1 cellular context compared by ENCODE assay signal in genomic region chr11:69443138-69443967, GRCh38.
TF ChIP-seq lines count a peak whose summit lies in the region.

No MANE protein-coding gene starts in this region.

TF ChIP-seq in K562, 482 proteins besides CTCF, POLR2A, EP300 and RAD21 (continued from another document and continues in another):
- TF ChIP-seq, protein P1, sequence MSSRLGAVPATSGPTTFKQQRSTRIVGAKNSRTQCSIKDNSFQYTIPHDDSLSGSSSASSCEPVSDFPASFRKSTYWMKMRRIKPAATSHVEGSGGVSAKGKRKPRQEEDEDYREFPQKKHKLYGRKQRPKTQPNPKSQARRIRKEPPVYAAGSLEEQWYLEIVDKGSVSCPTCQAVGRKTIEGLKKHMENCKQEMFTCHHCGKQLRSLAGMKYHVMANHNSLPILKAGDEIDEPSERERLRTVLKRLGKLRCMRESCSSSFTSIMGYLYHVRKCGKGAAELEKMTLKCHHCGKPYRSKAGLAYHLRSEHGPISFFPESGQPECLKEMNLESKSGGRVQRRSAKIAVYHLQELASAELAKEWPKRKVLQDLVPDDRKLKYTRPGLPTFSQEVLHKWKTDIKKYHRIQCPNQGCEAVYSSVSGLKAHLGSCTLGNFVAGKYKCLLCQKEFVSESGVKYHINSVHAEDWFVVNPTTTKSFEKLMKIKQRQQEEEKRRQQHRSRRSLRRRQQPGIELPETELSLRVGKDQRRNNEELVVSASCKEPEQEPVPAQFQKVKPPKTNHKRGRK (tag; IDR thresholded peaks at IDR 0.05), result no peak
- TF ChIP-seq ZNF184 (CRISPR knock-in tag; IDR thresholded peaks at IDR 0.05) (no peak), POLR2AphosphoS5 (IDR thresholded peaks at IDR 0.05; ENCODE audit: control insufficient read depth, insufficient read depth, low read depth, low read length) (peak; percentile 77), NCOR1 (IDR thresholded peaks at IDR 0.05) (peak; percentile 27; the same call in 1 of the 2 replicates), BRCA1 (IDR thresholded peaks at IDR 0.05) (no peak), BRCA1 (CRISPR knock-in tag; IDR thresholded peaks at IDR 0.05) (no peak), CC2D1A (IDR thresholded peaks at IDR 0.05) (no peak; the same call in 1 of the 2 replicates), RBM22 (IDR thresholded peaks at IDR 0.05; ENCODE audit: low read depth, low read length, poor library complexity, severe bottlenecking) (no peak), U2AF2 (optimal IDR thresholded peaks at IDR 0.05; ENCODE audit: low read depth, low read length) (no peak), PYGO2 (tag; IDR thresholded peaks at IDR 0.05) (0 out of 2 replicates have a peak, but pooled peaks have one; percentile 26), SIN3A (IDR thresholded peaks at IDR 0.05; ENCODE audit: borderline replicate concordance in 2 of 2, control insufficient read depth in 1 of 2, low read depth in 2 of 2, low read length in 2 of 2) (peak; percentile 4 to 45; a peak in 1 of 4 replicates), ZNF124 (CRISPR knock-in tag; IDR thresholded peaks at IDR 0.05) (no peak), SMARCE1 (IDR thresholded peaks at IDR 0.05) (no peak; the same call in 1 of the 2 replicates), ZSCAN29 (IDR thresholded peaks at IDR 0.05) (no peak), FOXK1 (CRISPR knock-in tag; IDR thresholded peaks at IDR 0.05; ENCODE audit: borderline replicate concordance) (no peak), KHSRP (IDR thresholded peaks at IDR 0.05) (no peak), TBL1XR1 (IDR thresholded peaks at IDR 0.05; ENCODE audit: low read length in 2 of 2) (no peak), JUNB (CRISPR knock-in tag; conservative IDR thresholded peaks at IDR 0.05) (no peak), ZNF165 (CRISPR knock-in tag; IDR thresholded peaks at IDR 0.05; ENCODE audit: borderline replicate concordance) (no peak), ZNF121 (CRISPR knock-in tag; conservative IDR thresholded peaks at IDR 0.05) (no peak), NFE2L1 (tag; IDR thresholded peaks at IDR 0.05; ENCODE audit: borderline replicate concordance, low read depth) (no peak), PHF20 (IDR thresholded peaks at IDR 0.05; ENCODE audit: partially characterized antibody) (no peak), ZNF561 (CRISPR knock-in tag; conservative IDR thresholded peaks at IDR 0.05) (no peak), MTA3 (IDR thresholded peaks at IDR 0.05; ENCODE audit: borderline replicate concordance) (peak; percentile 67; the same call in 1 of the 2 replicates), HDAC1 (IDR thresholded peaks at IDR 0.05) (0 out of 4 replicates have a peak, but pooled peaks of 1 of the 2 experiments have one; percentile 51), ZBED1 (IDR thresholded peaks at IDR 0.05) (no peak), CREM (IDR thresholded peaks at IDR 0.05; ENCODE audit: low read depth) (no peak; the same call in 1 of the 2 replicates), KLF1 (tag; IDR thresholded peaks at IDR 0.05) (no peak), IFI16 (CRISPR knock-in tag; IDR thresholded peaks at IDR 0.05) (no peak), NFIX (CRISPR knock-in tag; IDR thresholded peaks at IDR 0.05; ENCODE audit: low read depth) (no peak), SMARCA4 (IDR thresholded peaks at IDR 0.05) (no peak), SLC30A9 (CRISPR knock-in tag; IDR thresholded peaks at IDR 0.05) (no peak), ZNF217 (CRISPR knock-in tag; IDR thresholded peaks at IDR 0.05) (no peak), PURB (CRISPR knock-in tag; IDR thresholded peaks at IDR 0.05; ENCODE audit: low read depth) (no peak), C11orf30 (IDR thresholded peaks at IDR 0.05; ENCODE audit: low read depth) (no peak), ZNF354B (CRISPR knock-in tag; IDR thresholded peaks at IDR 0.05) (no peak), HEY1 (CRISPR knock-in tag; IDR thresholded peaks at IDR 0.05; ENCODE audit: borderline replicate concordance) (0 out of 2 replicates have a peak, but pooled peaks have one; percentile 10), CHCHD3 (CRISPR knock-in tag; IDR thresholded peaks at IDR 0.05) (no peak), KLF6 (CRISPR knock-in tag; IDR thresholded peaks at IDR 0.05; ENCODE audit: borderline replicate concordance) (no peak), TEAD1 (CRISPR knock-in tag; IDR thresholded peaks at IDR 0.05) (no peak; a peak in 1 of 4 replicates)
- TF ChIP-seq, protein P2, sequence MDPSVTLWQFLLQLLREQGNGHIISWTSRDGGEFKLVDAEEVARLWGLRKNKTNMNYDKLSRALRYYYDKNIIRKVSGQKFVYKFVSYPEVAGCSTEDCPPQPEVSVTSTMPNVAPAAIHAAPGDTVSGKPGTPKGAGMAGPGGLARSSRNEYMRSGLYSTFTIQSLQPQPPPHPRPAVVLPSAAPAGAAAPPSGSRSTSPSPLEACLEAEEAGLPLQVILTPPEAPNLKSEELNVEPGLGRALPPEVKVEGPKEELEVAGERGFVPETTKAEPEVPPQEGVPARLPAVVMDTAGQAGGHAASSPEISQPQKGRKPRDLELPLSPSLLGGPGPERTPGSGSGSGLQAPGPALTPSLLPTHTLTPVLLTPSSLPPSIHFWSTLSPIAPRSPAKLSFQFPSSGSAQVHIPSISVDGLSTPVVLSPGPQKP (CRISPR knock-in tag; IDR thresholded peaks at IDR 0.05), result no peak
- TF ChIP-seq, protein P3, sequence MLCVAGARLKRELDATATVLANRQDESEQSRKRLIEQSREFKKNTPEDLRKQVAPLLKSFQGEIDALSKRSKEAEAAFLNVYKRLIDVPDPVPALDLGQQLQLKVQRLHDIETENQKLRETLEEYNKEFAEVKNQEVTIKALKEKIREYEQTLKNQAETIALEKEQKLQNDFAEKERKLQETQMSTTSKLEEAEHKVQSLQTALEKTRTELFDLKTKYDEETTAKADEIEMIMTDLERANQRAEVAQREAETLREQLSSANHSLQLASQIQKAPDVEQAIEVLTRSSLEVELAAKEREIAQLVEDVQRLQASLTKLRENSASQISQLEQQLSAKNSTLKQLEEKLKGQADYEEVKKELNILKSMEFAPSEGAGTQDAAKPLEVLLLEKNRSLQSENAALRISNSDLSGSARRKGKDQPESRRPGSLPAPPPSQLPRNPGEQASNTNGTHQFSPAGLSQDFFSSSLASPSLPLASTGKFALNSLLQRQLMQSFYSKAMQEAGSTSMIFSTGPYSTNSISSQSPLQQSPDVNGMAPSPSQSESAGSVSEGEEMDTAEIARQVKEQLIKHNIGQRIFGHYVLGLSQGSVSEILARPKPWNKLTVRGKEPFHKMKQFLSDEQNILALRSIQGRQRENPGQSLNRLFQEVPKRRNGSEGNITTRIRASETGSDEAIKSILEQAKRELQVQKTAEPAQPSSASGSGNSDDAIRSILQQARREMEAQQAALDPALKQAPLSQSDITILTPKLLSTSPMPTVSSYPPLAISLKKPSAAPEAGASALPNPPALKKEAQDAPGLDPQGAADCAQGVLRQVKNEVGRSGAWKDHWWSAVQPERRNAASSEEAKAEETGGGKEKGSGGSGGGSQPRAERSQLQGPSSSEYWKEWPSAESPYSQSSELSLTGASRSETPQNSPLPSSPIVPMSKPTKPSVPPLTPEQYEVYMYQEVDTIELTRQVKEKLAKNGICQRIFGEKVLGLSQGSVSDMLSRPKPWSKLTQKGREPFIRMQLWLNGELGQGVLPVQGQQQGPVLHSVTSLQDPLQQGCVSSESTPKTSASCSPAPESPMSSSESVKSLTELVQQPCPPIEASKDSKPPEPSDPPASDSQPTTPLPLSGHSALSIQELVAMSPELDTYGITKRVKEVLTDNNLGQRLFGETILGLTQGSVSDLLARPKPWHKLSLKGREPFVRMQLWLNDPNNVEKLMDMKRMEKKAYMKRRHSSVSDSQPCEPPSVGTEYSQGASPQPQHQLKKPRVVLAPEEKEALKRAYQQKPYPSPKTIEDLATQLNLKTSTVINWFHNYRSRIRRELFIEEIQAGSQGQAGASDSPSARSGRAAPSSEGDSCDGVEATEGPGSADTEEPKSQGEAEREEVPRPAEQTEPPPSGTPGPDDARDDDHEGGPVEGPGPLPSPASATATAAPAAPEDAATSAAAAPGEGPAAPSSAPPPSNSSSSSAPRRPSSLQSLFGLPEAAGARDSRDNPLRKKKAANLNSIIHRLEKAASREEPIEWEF (CRISPR knock-in tag; IDR thresholded peaks at IDR 0.05), result no peak
- TF ChIP-seq, protein P4, sequence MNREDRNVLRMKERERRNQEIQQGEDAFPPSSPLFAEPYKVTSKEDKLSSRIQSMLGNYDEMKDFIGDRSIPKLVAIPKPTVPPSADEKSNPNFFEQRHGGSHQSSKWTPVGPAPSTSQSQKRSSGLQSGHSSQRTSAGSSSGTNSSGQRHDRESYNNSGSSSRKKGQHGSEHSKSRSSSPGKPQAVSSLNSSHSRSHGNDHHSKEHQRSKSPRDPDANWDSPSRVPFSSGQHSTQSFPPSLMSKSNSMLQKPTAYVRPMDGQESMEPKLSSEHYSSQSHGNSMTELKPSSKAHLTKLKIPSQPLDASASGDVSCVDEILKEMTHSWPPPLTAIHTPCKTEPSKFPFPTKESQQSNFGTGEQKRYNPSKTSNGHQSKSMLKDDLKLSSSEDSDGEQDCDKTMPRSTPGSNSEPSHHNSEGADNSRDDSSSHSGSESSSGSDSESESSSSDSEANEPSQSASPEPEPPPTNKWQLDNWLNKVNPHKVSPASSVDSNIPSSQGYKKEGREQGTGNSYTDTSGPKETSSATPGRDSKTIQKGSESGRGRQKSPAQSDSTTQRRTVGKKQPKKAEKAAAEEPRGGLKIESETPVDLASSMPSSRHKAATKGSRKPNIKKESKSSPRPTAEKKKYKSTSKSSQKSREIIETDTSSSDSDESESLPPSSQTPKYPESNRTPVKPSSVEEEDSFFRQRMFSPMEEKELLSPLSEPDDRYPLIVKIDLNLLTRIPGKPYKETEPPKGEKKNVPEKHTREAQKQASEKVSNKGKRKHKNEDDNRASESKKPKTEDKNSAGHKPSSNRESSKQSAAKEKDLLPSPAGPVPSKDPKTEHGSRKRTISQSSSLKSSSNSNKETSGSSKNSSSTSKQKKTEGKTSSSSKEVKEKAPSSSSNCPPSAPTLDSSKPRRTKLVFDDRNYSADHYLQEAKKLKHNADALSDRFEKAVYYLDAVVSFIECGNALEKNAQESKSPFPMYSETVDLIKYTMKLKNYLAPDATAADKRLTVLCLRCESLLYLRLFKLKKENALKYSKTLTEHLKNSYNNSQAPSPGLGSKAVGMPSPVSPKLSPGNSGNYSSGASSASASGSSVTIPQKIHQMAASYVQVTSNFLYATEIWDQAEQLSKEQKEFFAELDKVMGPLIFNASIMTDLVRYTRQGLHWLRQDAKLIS (CRISPR knock-in tag; IDR thresholded peaks at IDR 0.05), result 0 out of 2 replicates have a peak, but pooled peaks have one; percentile 59
- TF ChIP-seq, protein P5, sequence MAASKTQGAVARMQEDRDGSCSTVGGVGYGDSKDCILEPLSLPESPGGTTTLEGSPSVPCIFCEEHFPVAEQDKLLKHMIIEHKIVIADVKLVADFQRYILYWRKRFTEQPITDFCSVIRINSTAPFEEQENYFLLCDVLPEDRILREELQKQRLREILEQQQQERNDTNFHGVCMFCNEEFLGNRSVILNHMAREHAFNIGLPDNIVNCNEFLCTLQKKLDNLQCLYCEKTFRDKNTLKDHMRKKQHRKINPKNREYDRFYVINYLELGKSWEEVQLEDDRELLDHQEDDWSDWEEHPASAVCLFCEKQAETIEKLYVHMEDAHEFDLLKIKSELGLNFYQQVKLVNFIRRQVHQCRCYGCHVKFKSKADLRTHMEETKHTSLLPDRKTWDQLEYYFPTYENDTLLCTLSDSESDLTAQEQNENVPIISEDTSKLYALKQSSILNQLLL (CRISPR knock-in tag; IDR thresholded peaks at IDR 0.05; ENCODE audit: borderline replicate concordance), result no peak
- TF ChIP-seq, protein P6, sequence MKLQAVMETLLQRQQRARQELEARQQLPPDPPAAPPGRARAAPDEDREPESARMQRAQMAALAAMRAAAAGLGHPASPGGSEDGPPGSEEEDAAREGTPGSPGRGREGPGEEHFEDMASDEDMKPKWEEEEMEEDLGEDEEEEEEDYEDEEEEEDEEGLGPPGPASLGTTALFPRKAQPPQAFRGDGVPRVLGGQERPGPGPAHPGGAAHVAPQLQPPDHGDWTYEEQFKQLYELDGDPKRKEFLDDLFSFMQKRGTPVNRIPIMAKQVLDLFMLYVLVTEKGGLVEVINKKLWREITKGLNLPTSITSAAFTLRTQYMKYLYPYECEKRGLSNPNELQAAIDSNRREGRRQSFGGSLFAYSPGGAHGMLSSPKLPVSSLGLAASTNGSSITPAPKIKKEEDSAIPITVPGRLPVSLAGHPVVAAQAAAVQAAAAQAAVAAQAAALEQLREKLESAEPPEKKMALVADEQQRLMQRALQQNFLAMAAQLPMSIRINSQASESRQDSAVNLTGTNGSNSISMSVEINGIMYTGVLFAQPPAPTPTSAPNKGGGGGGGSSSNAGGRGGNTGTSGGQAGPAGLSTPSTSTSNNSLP (IDR thresholded peaks at IDR 0.05; ENCODE audit: borderline replicate concordance, low read depth, low read length), result no peak
- TF ChIP-seq, protein P7, sequence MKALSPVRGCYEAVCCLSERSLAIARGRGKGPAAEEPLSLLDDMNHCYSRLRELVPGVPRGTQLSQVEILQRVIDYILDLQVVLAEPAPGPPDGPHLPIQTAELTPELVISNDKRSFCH (CRISPR knock-in tag; IDR thresholded peaks at IDR 0.05), result no peak
- TF ChIP-seq, protein P7 (tag; IDR thresholded peaks at IDR 0.05), result no peak
